In the genomic region with DNA sequence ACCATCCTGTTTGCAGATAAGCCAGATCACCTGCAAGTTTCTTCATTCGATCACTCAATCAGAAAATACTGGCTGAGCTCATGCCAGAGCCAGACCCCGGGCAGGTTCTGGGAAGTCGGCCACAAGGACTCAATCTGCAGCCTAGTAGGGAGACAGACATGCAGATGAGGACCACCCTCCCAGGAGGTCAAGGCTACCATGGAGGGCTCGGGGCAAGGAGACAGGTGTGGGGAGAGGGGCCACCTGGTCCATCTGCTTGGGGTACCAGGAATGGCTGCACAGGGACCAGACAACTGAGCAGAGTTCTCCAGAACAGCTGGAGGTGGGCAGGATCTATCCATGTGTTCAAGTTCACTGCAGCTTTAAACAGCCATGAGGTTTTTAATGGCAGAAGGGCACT, we compare ENCODE assay signal across 10 cellular contexts. TPM values are rescaled to one million over a fixed set of nuclear protein-coding genes. Genes with fewer than 3 reads are reported as not detected.
"Had no signal": no experiment of that assay in that cellular context is flagged by ENCODE, and none has a peak within 500 bp of the region (broad histone marks: within the 10 kb centered on the region; RNA-seq: fewer than 3 reads in every experiment).

No MANE protein-coding gene starts in this region.

- H2AFZ ChIP-seq: GM23248 had no signal

- H3K4me3 ChIP-seq: GM23248, HAP-1 had no signal

- H3K4me3 Mint-ChIP-seq: HFFc6, IgD-negative memory B cell had no signal

- H3K27ac Mint-ChIP-seq: HFFc6, IgD-negative memory B cell had no signal

- H3K36me3 ChIP-seq: HAP-1 had no signal

- DNase-seq: GM23248, GOT3, H7, HFFc6 had no signal

- H3K4me1 ChIP-seq: HAP-1 had no signal

- H3K9me3 ChIP-seq: HAP-1 had no signal

- ATAC-seq: HCT116, HepG2 had no signal

- H3K27ac ChIP-seq: GM23248, HL-60 had no signal

RNA-seq across cellular contexts. Expression of gene CPXM2, which starts 16.8 kb away (rescaled TPM):
- total RNA-seq: H4, HepG2, HFFc6 had no signal
